Comparison of ENCODE assay signal across 17 cellular contexts in genomic region chrX:153781428-153782047, GRCh38. TPM values are rescaled to one million over a fixed set of nuclear protein-coding genes. Genes with fewer than 3 reads are reported as not detected.
A peak's percentile ranks its signal among the peaks of the same experiment; 100 is the strongest.
DNase-seq lines count a peak whose midpoint lies in the region; ATAC-seq, FAIRE-seq and TF ChIP-seq lines count a peak whose summit lies in the region.
"Had no signal": no experiment of that assay in that cellular context is flagged by ENCODE, and none has a peak within 500 bp of the region (broad histone marks: within the 10 kb centered on the region; RNA-seq: fewer than 3 reads in every experiment).

No MANE protein-coding gene starts in this region.

- no peak overlapping the region for H3K4me3 Mint-ChIP-seq in activated T-cell treated with anti-CD3 and anti-CD28 coated beads, Interleukin-2, amount 50 U/mL, for 72 hours
- H3K4me3 Mint-ChIP-seq: naive B cell had no signal

- no peak overlapping the region for H3K9ac ChIP-seq in HepG2 (ENCODE audit: insufficient read depth, low read depth, low read length)

- no peak overlapping the region for H3K27ac Mint-ChIP-seq in activated T-cell treated with anti-CD3 and anti-CD28 coated beads, Interleukin-2, amount 50 U/mL, for 72 hours
- H3K27ac Mint-ChIP-seq: naive B cell had no signal

- no peaks in the 10 kb centered on the region for H3K36me3 Mint-ChIP-seq in activated T-cell treated with anti-CD3 and anti-CD28 coated beads, Interleukin-2, amount 50 U/mL, for 72 hours (ENCODE audit: insufficient read depth in 2 of 2)
- H3K36me3 Mint-ChIP-seq: naive B cell had no signal

- no TSS peak for BruUV-seq in Panc1 (replicated peaks; lab: Mats Ljungman, UMichigan)
- no TSS peak for BruUV-seq in HepG2 (replicated peaks; lab: Mats Ljungman, UMichigan)

- ATAC-seq in Panc1 = peak; percentile 19
- peak; percentile 5 for ATAC-seq in HepG2
- ATAC-seq in activated T-cell treated with anti-CD3 and anti-CD28 coated beads, Interleukin-2, amount 50 U/mL, for 72 hours (replicated peaks in 1 of 2) = no peak

- no peak for TF ChIP-seq CTCF in Panc1 (IDR thresholded peaks at IDR 0.05)
- no peak for TF ChIP-seq CTCF in HepG2 (CRISPR knock-in tag; IDR thresholded peaks at IDR 0.05)
- no peak for TF ChIP-seq CTCF in tibial nerve (IDR thresholded peaks at IDR 0.05)
- no peak for TF ChIP-seq CTCF in prostate gland (IDR thresholded peaks at IDR 0.05)

- H3K79me2 ChIP-seq in HepG2 (ENCODE audit: insufficient read depth, low read length) = no peaks in the 10 kb centered on the region

- WGBS in HepG2 (ENCODE audit: low lambda C conversion rate) = 80% methylated on average over 1 of the region's 24 CpGs
- 57 to 74% methylated on average over 7 to 13 of the region's 24 CpGs for WGBS in tibial nerve, 2 donors
- WGBS in prostate gland = 22% methylated on average over 6 of the region's 24 CpGs

- peaks cover 16% of the 10 kb centered on the region for H3K4me1 ChIP-seq in Panc1 (ENCODE audit: control insufficient read depth, insufficient read depth, low read length)
- no peaks in the 10 kb centered on the region for H3K4me1 ChIP-seq in HepG2 (ENCODE audit: insufficient read depth, low read length)
- peaks cover 0 to 24% (median 11%) of the 10 kb centered on the region in 4 donors for H3K4me1 ChIP-seq in tibial nerve
- no peaks in the 10 kb centered on the region for H3K4me1 ChIP-seq in prostate gland (replicated peaks)

- H3K9me3 Mint-ChIP-seq in activated T-cell treated with anti-CD3 and anti-CD28 coated beads, Interleukin-2, amount 50 U/mL, for 72 hours = no peaks in the 10 kb centered on the region
- H3K9me3 Mint-ChIP-seq: naive B cell had no signal

- TF ChIP-seq RAD21 in HepG2 (CRISPR knock-in tag; IDR thresholded peaks at IDR 0.05) = no peak

- CTCF ChIA-PET in Panc1 (lab: Charles Lee) = interaction anchor here (0.7 kb wide), 1 partner anchor 23 kb away, joined by 3 read pairs; no protein-coding TSS in a partner anchor
- CTCF ChIA-PET in HepG2 (lab: Yijun Ruan, JAX; ENCODE audit: low intra/inter-chr PET ratio, low total read pairs) = no interaction called here

- H3K27ac ChIP-seq in Panc1 (ENCODE audit: low read length) (0 out of 2 replicates have a peak overlapping the region, but pooled peaks have one; percentile 23), HepG2 (ENCODE audit: extremely low read length, insufficient read depth, low read length) (no peak overlapping the region), tibial nerve (peak overlapping the region in 3 of 4 donors; percentile 26 to 71 (median 71)), prostate gland (peak overlapping the region in 1 of 2 donors; percentile 51)

- in situ Hi-C loops in Panc1 (cut with HindIII; ENCODE audit: low pct_unique_long_range_greater_than_20kb, low sequenced_read_pairs) = no loop called here
- in situ Hi-C loops in HepG2 (cut with HindIII; ENCODE audit: extremely low pct_ligation_motif_present, low pct_unique_long_range_greater_than_20kb) = no loop called here

- POLR2A ChIA-PET in Panc1 (lab: Charles Lee) (no interaction called here), HepG2 (lab: Yijun Ruan, JAX) (interaction anchor here (1.0 to 2.1 kb wide), 4 partner anchors 11 to 54 kb away, joined by 4 to 9 read pairs (median 4); partner anchors contain the start of genes IDH3G and SSR4)

- H3K9me3 ChIP-seq in Panc1 (ENCODE audit: control insufficient read depth, insufficient read depth, low read depth, low read length) (no peaks in the 10 kb centered on the region), HepG2 (ENCODE audit: low read length) (no peaks in the 10 kb centered on the region), tibial nerve (no peaks in the 10 kb centered on the region), prostate gland (no peaks in the 10 kb centered on the region)

- no peaks in the 10 kb centered on the region for H4K20me1 ChIP-seq in HepG2 (ENCODE audit: insufficient read depth, low read length)

- peaks cover 5% of the 10 kb centered on the region for H3K4me1 Mint-ChIP-seq in activated T-cell treated with anti-CD3 and anti-CD28 coated beads, Interleukin-2, amount 50 U/mL, for 72 hours (ENCODE audit: low read depth)

- TF ChIP-seq POLR2A in HepG2 (IDR thresholded peaks at IDR 0.05; ENCODE audit: insufficient read depth in 1 of 2, low read depth in 2 of 2, low read length in 2 of 2) = no peak
- TF ChIP-seq POLR2A in tibial nerve (IDR thresholded peaks at IDR 0.05) = no peak
- no peak for TF ChIP-seq POLR2A in prostate gland (IDR thresholded peaks at IDR 0.05)

- H3K4me2 ChIP-seq in HepG2 (ENCODE audit: low read depth, low read length) = no peak overlapping the region

- no peaks in the 10 kb centered on the region for H3K27me3 ChIP-seq in Panc1 (ENCODE audit: control insufficient read depth, insufficient read depth, low read length)
- H3K27me3 ChIP-seq in HepG2 (ENCODE audit: control insufficient read depth in 1 of 2, insufficient read depth in 2 of 2, low read length in 2 of 2) = no peaks in the 10 kb centered on the region
- peaks cover 0 to 4% of the 10 kb centered on the region in 2 donors for H3K27me3 ChIP-seq in tibial nerve
- H3K27me3 ChIP-seq in prostate gland (replicated peaks; ENCODE audit: insufficient read depth) = no peaks in the 10 kb centered on the region

- TF ChIP-seq EP300 in HepG2 (IDR thresholded peaks at IDR 0.05; ENCODE audit: low read depth in 2 of 2, low read length in 2 of 2) (no peak), HepG2 (CRISPR knock-in tag; IDR thresholded peaks at IDR 0.05; ENCODE audit: borderline replicate concordance) (no peak), tibial nerve (IDR thresholded peaks at IDR 0.05) (no peak)

- FAIRE-seq in HepG2 (lab: Jason Lieb, UNC) = no peak
- FAIRE-seq: frontal cortex, islet of Langerhans had no signal

- no peaks in the 10 kb centered on the region for H3K36me3 ChIP-seq in Panc1 (ENCODE audit: control insufficient read depth, insufficient read depth, low read length)
- H3K36me3 ChIP-seq in HepG2 (replicated peaks in 1 of 2; ENCODE audit: control insufficient read depth in 1 of 2, insufficient read depth in 2 of 2, low read length in 2 of 2) = no peaks in the 10 kb centered on the region; a peak in 2 of 5 replicates
- H3K36me3 ChIP-seq in tibial nerve = peaks cover 0 to 32% (median 0%) of the 10 kb centered on the region in 3 donors
- no peaks in the 10 kb centered on the region for H3K36me3 ChIP-seq in prostate gland

- DNase-seq in NCI-H82 (lab: John Stamatoyannopoulos, UW) = peak; percentile 45
- DNase-seq in NCI-H82 treated with DMSO at 0.1 percent for 48 hours (lab: John Stamatoyannopoulos, UW; ENCODE audit: unreplicated experiment) = no peak
- DNase-seq in Panc1 (ENCODE audit: low read depth, low spot score) = no peak
- DNase-seq in HepG2 (ENCODE audit: low spot score) = no peak
- DNase-seq in tibial nerve (ENCODE audit: low spot score in 2 of 2) = no peak
- no peak for DNase-seq in stimulated activated CD4-positive, alpha-beta T cell treated with anti-CD3 and anti-CD28 coated beads, Interleukin-12 subunit alpha, Interleukin-12 subunit beta, amount 100 ng/mL, for 4 hours
- no peak for DNase-seq in activated T-cell treated with anti-CD3 and anti-CD28 coated beads, Interleukin-2, amount 50 U/mL, for 72 hours
- no peak for DNase-seq in prostate gland (ENCODE audit: low spot score)
- DNase-seq: activated CD4-positive, CD25-positive, alpha-beta regulatory T cell treated with anti-CD3 and anti-CD28 coated beads, Interleukin-2, amount 50 U/mL, for 72 hours; activated T-cell treated with anti-CD3 and anti-CD28 coated beads, Interleukin-2, amount 50 U/mL, for 48 hours; effector memory CD4-positive, alpha-beta T cell; HCEC 1CT; naive B cell; SW 1271 had no signal

- intact Hi-C loops in Panc1 (cut with micrococcal nuclease; ENCODE audit: unreplicated experiment) (no loop called here), HepG2 (cut with micrococcal nuclease; ENCODE audit: unreplicated experiment) (loop anchor here (2.0 kb wide), 1 partner anchor 17 kb away; the partner anchor contains the start of gene PLXNB3), prostate gland (cut with DNase I) (no loop called here)

- H3K4me3 ChIP-seq in Panc1 (ENCODE audit: low read depth in 2 of 2, low read length in 2 of 2) (no peak overlapping the region), HepG2 (replicated peaks in 1 of 3; ENCODE audit: insufficient read depth in 1 of 3, low read depth in 2 of 3, low read length in 3 of 3) (no peak overlapping the region; a peak in 1 of 6 replicates), tibial nerve (no peak overlapping the region), prostate gland (no peak overlapping the region)

- no peak overlapping the region for H2AFZ ChIP-seq in HepG2 (ENCODE audit: low read length)

- peaks cover 12% of the 10 kb centered on the region for H3K27me3 Mint-ChIP-seq in activated T-cell treated with anti-CD3 and anti-CD28 coated beads, Interleukin-2, amount 50 U/mL, for 72 hours (ENCODE audit: low read depth)

RNA-seq across cellular contexts. Expression of gene SRPK3, which starts 0.7 kb away (rescaled TPM):
- total RNA-seq in Panc1 (2021; ENCODE audit: unreplicated experiment) = 1.6 TPM
- 2.6 TPM for polyA plus RNA-seq in Panc1 (2012; ENCODE audit: insufficient read length)
- 0.22 TPM in 1 of 2 replicates, not detected in the other for total RNA-seq in HepG2 (2016; rRNA removed; fragmentation: Illumina TruSeq; extraction: Trizol)
- total RNA-seq in HepG2 (2016; cell fraction: cytosol; rRNA removed; fragmentation: Illumina TruSeq; extraction: Trizol; ENCODE audit: low read depth) = not detected in 2 replicates
- total RNA-seq in HepG2 (2016; cell fraction: insoluble cytoplasmic fraction; rRNA removed; fragmentation: Illumina TruSeq; extraction: Trizol) = 0.09 TPM in 1 of 2 replicates, not detected in the other
- total RNA-seq in HepG2 (2016; cell fraction: membrane; rRNA removed; fragmentation: Illumina TruSeq; extraction: Trizol) = 0.07 TPM in 1 of 2 replicates, not detected in the other
- not detected in 2 replicates for total RNA-seq in HepG2 (2016; cell fraction: nucleus; rRNA removed; fragmentation: Illumina TruSeq; extraction: Trizol)
- 0.10 and 0.30 TPM in 2 replicates for polyA plus RNA-seq in HepG2 (2011; rRNA removed)
- polyA plus RNA-seq in HepG2 (2011; cell fraction: cytosol; rRNA removed) = 0.03 and 0.13 TPM in 2 replicates
- polyA plus RNA-seq in HepG2 (2011; cell fraction: nucleus; rRNA removed) = 0.93 and 2.1 TPM in 2 replicates
- polyA plus RNA-seq in HepG2 (2012) = 0.07 and 0.15 TPM in 2 replicates
- 0.16 and 0.37 TPM in 2 replicates for polyA plus RNA-seq in HepG2 (2016; cell fraction: cytosol; fragmentation: Illumina TruSeq; extraction: Trizol; ENCODE audit: low read depth)
- polyA plus RNA-seq in HepG2 (2016; cell fraction: insoluble cytoplasmic fraction; fragmentation: Illumina TruSeq; extraction: Trizol; ENCODE audit: low read depth) = not detected in 2 replicates
- 0.14 TPM in 1 of 2 replicates, not detected in the other for polyA plus RNA-seq in HepG2 (2016; cell fraction: membrane; fragmentation: Illumina TruSeq; extraction: Trizol; ENCODE audit: low read depth)
- polyA plus RNA-seq in HepG2 (2016; cell fraction: nucleus; fragmentation: Illumina TruSeq; extraction: Trizol; ENCODE audit: insufficient read depth, low read depth) = 0.57 TPM in 1 of 2 replicates, not detected in the other
- 0.06 TPM in 1 of 2 replicates, not detected in the other for polyA minus RNA-seq in HepG2 (2011; rRNA and poly(A)+ RNA removed; ENCODE audit: low replicate concordance)
- polyA minus RNA-seq in HepG2 (2011; cell fraction: cytosol; rRNA and poly(A)+ RNA removed) = not detected in 2 replicates
- not detected in 2 replicates for polyA minus RNA-seq in HepG2 (2011; cell fraction: nucleus; rRNA and poly(A)+ RNA removed)
- 1 to 10 TPM in 2 of 4 donors, under 1 TPM in 2; 0.87 to 5.1 (median 1.4) TPM for total RNA-seq in tibial nerve
- total RNA-seq in activated T-cell treated with anti-CD3 and anti-CD28 coated beads, Interleukin-2, amount 50 U/mL, for 72 hours = not detected
- 1 to 10 TPM; 1.4 to 2.7 TPM for total RNA-seq in prostate gland
- total RNA-seq: HT1080 had no signal

RNA-seq across cellular contexts. Expression of gene IDH3G, which starts 12.6 kb away (rescaled TPM):
- total RNA-seq in Panc1 (2021; ENCODE audit: unreplicated experiment) = 89.4 TPM
- polyA plus RNA-seq in Panc1 (2012; ENCODE audit: insufficient read length) = 205 TPM
- 16.2 and 18.7 TPM in 2 replicates for total RNA-seq in HepG2 (2016; rRNA removed; fragmentation: Illumina TruSeq; extraction: Trizol)
- total RNA-seq in HepG2 (2016; cell fraction: cytosol; rRNA removed; fragmentation: Illumina TruSeq; extraction: Trizol; ENCODE audit: low read depth) = 13.0 and 13.1 TPM in 2 replicates
- total RNA-seq in HepG2 (2016; cell fraction: insoluble cytoplasmic fraction; rRNA removed; fragmentation: Illumina TruSeq; extraction: Trizol) = 17.8 and 20.1 TPM in 2 replicates
- total RNA-seq in HepG2 (2016; cell fraction: membrane; rRNA removed; fragmentation: Illumina TruSeq; extraction: Trizol) = 8.6 and 11.1 TPM in 2 replicates
- 12.0 and 15.0 TPM in 2 replicates for total RNA-seq in HepG2 (2016; cell fraction: nucleus; rRNA removed; fragmentation: Illumina TruSeq; extraction: Trizol)
- polyA plus RNA-seq in HepG2 (2011; rRNA removed) = 35.5 and 36.0 TPM in 2 replicates
- 26.8 and 43.0 TPM in 2 replicates for polyA plus RNA-seq in HepG2 (2011; cell fraction: cytosol; rRNA removed)
- 101 and 115 TPM in 2 replicates for polyA plus RNA-seq in HepG2 (2011; cell fraction: nucleus; rRNA removed)
- 19.4 and 20.6 TPM in 2 replicates for polyA plus RNA-seq in HepG2 (2012)
- 11.0 and 12.1 TPM in 2 replicates for polyA plus RNA-seq in HepG2 (2016; cell fraction: cytosol; fragmentation: Illumina TruSeq; extraction: Trizol; ENCODE audit: low read depth)
- 24.4 and 28.5 TPM in 2 replicates for polyA plus RNA-seq in HepG2 (2016; cell fraction: insoluble cytoplasmic fraction; fragmentation: Illumina TruSeq; extraction: Trizol; ENCODE audit: low read depth)
- polyA plus RNA-seq in HepG2 (2016; cell fraction: membrane; fragmentation: Illumina TruSeq; extraction: Trizol; ENCODE audit: low read depth) = 10.0 and 10.7 TPM in 2 replicates
- 28.9 and 29.2 TPM in 2 replicates for polyA plus RNA-seq in HepG2 (2016; cell fraction: nucleus; fragmentation: Illumina TruSeq; extraction: Trizol; ENCODE audit: insufficient read depth, low read depth)
- 56.4 and 152 TPM in 2 replicates for polyA minus RNA-seq in HepG2 (2011; rRNA and poly(A)+ RNA removed; ENCODE audit: low replicate concordance)
- 11.8 and 17.8 TPM in 2 replicates for polyA minus RNA-seq in HepG2 (2011; cell fraction: cytosol; rRNA and poly(A)+ RNA removed)
- 16.5 and 18.6 TPM in 2 replicates for polyA minus RNA-seq in HepG2 (2011; cell fraction: nucleus; rRNA and poly(A)+ RNA removed)
- 100 to 1,000 TPM in 1 of 4 donors, 10 to 100 TPM in 3; 48.9 to 101 (median 83.2) TPM for total RNA-seq in tibial nerve
- 10 to 100 TPM; 34.0 to 41.0 TPM for total RNA-seq in activated T-cell treated with anti-CD3 and anti-CD28 coated beads, Interleukin-2, amount 50 U/mL, for 72 hours
- total RNA-seq in prostate gland = 100 to 1,000 TPM; 106 to 122 TPM

RNA-seq across cellular contexts. Expression of gene SSR4, which starts 12.9 kb away (rescaled TPM):
- total RNA-seq in Panc1 (2021; ENCODE audit: unreplicated experiment) = 504 TPM
- polyA plus RNA-seq in Panc1 (2012; ENCODE audit: insufficient read length) = 706 TPM
- 124 and 214 TPM in 2 replicates for total RNA-seq in HepG2 (2016; rRNA removed; fragmentation: Illumina TruSeq; extraction: Trizol)
- total RNA-seq in HepG2 (2016; cell fraction: cytosol; rRNA removed; fragmentation: Illumina TruSeq; extraction: Trizol; ENCODE audit: low read depth) = 180 and 198 TPM in 2 replicates
- 138 and 213 TPM in 2 replicates for total RNA-seq in HepG2 (2016; cell fraction: insoluble cytoplasmic fraction; rRNA removed; fragmentation: Illumina TruSeq; extraction: Trizol)
- 175 and 187 TPM in 2 replicates for total RNA-seq in HepG2 (2016; cell fraction: membrane; rRNA removed; fragmentation: Illumina TruSeq; extraction: Trizol)
- total RNA-seq in HepG2 (2016; cell fraction: nucleus; rRNA removed; fragmentation: Illumina TruSeq; extraction: Trizol) = 143 and 151 TPM in 2 replicates
- 288 and 319 TPM in 2 replicates for polyA plus RNA-seq in HepG2 (2011; rRNA removed)
- polyA plus RNA-seq in HepG2 (2011; cell fraction: cytosol; rRNA removed) = 276 and 476 TPM in 2 replicates
- polyA plus RNA-seq in HepG2 (2011; cell fraction: nucleus; rRNA removed) = 234 and 252 TPM in 2 replicates
- polyA plus RNA-seq in HepG2 (2012) = 198 and 204 TPM in 2 replicates
- 201 and 218 TPM in 2 replicates for polyA plus RNA-seq in HepG2 (2016; cell fraction: cytosol; fragmentation: Illumina TruSeq; extraction: Trizol; ENCODE audit: low read depth)
- polyA plus RNA-seq in HepG2 (2016; cell fraction: insoluble cytoplasmic fraction; fragmentation: Illumina TruSeq; extraction: Trizol; ENCODE audit: low read depth) = 141 and 145 TPM in 2 replicates
- 192 and 200 TPM in 2 replicates for polyA plus RNA-seq in HepG2 (2016; cell fraction: membrane; fragmentation: Illumina TruSeq; extraction: Trizol; ENCODE audit: low read depth)
- 301 and 315 TPM in 2 replicates for polyA plus RNA-seq in HepG2 (2016; cell fraction: nucleus; fragmentation: Illumina TruSeq; extraction: Trizol; ENCODE audit: insufficient read depth, low read depth)
- 172 and 203 TPM in 2 replicates for polyA minus RNA-seq in HepG2 (2011; rRNA and poly(A)+ RNA removed; ENCODE audit: low replicate concordance)
- 187 and 225 TPM in 2 replicates for polyA minus RNA-seq in HepG2 (2011; cell fraction: cytosol; rRNA and poly(A)+ RNA removed)
- polyA minus RNA-seq in HepG2 (2011; cell fraction: nucleus; rRNA and poly(A)+ RNA removed) = 34.9 TPM in 2 replicates
- 100 to 1,000 TPM in 3 of 4 donors, 10 to 100 TPM in 1; 93.6 to 156 (median 131) TPM for total RNA-seq in tibial nerve
- total RNA-seq in activated T-cell treated with anti-CD3 and anti-CD28 coated beads, Interleukin-2, amount 50 U/mL, for 72 hours = 100 to 1,000 TPM; 150 to 192 TPM
- 100 to 1,000 TPM; 288 to 623 TPM for total RNA-seq in prostate gland

RNA-seq across cellular contexts. Expression of gene PLXNB3, which starts 17.5 kb away (rescaled TPM):
- total RNA-seq in Panc1 (2021; ENCODE audit: unreplicated experiment) (14.3 TPM), HepG2 (2016; rRNA removed; fragmentation: Illumina TruSeq; extraction: Trizol) (1.2 and 3.0 TPM in 2 replicates), tibial nerve (10 to 100 TPM; 45.4 to 77.7 (median 50.3) TPM), prostate gland (10 to 100 TPM; 20.9 to 52.7 TPM)
- polyA plus RNA-seq in Panc1 (2012; ENCODE audit: insufficient read length) = 23.9 TPM
- 0.20 and 0.62 TPM in 2 replicates for total RNA-seq in HepG2 (2016; cell fraction: cytosol; rRNA removed; fragmentation: Illumina TruSeq; extraction: Trizol; ENCODE audit: low read depth)
- 0.51 and 3.2 TPM in 2 replicates for total RNA-seq in HepG2 (2016; cell fraction: insoluble cytoplasmic fraction; rRNA removed; fragmentation: Illumina TruSeq; extraction: Trizol)
- 0.90 and 1.4 TPM in 2 replicates for total RNA-seq in HepG2 (2016; cell fraction: membrane; rRNA removed; fragmentation: Illumina TruSeq; extraction: Trizol)
- total RNA-seq in HepG2 (2016; cell fraction: nucleus; rRNA removed; fragmentation: Illumina TruSeq; extraction: Trizol) = 3.6 and 5.9 TPM in 2 replicates
- polyA plus RNA-seq in HepG2 (2011; rRNA removed) = 6.9 and 8.1 TPM in 2 replicates
- 2.0 and 3.8 TPM in 2 replicates for polyA plus RNA-seq in HepG2 (2011; cell fraction: cytosol; rRNA removed)
- polyA plus RNA-seq in HepG2 (2011; cell fraction: nucleus; rRNA removed) = 40.4 and 58.7 TPM in 2 replicates
- polyA plus RNA-seq in HepG2 (2012) = 3.4 and 5.7 TPM in 2 replicates
- polyA plus RNA-seq in HepG2 (2016; cell fraction: cytosol; fragmentation: Illumina TruSeq; extraction: Trizol; ENCODE audit: low read depth) = 0.61 and 0.93 TPM in 2 replicates
- 1.8 and 2.9 TPM in 2 replicates for polyA plus RNA-seq in HepG2 (2016; cell fraction: insoluble cytoplasmic fraction; fragmentation: Illumina TruSeq; extraction: Trizol; ENCODE audit: low read depth)
- 2.0 and 2.3 TPM in 2 replicates for polyA plus RNA-seq in HepG2 (2016; cell fraction: membrane; fragmentation: Illumina TruSeq; extraction: Trizol; ENCODE audit: low read depth)
- 20.2 and 27.0 TPM in 2 replicates for polyA plus RNA-seq in HepG2 (2016; cell fraction: nucleus; fragmentation: Illumina TruSeq; extraction: Trizol; ENCODE audit: insufficient read depth, low read depth)
- polyA minus RNA-seq in HepG2 (2011; rRNA and poly(A)+ RNA removed; ENCODE audit: low replicate concordance) = 0.68 and 8.0 TPM in 2 replicates
- polyA minus RNA-seq in HepG2 (2011; cell fraction: cytosol; rRNA and poly(A)+ RNA removed) = 5.1 and 5.5 TPM in 2 replicates
- 5.0 and 6.8 TPM in 2 replicates for polyA minus RNA-seq in HepG2 (2011; cell fraction: nucleus; rRNA and poly(A)+ RNA removed)
- 1 to 10 TPM in 1 of 2 donors, under 1 TPM in 1; 0.77 to 1.7 TPM for total RNA-seq in activated T-cell treated with anti-CD3 and anti-CD28 coated beads, Interleukin-2, amount 50 U/mL, for 72 hours

RNA-seq across cellular contexts. Expression of gene PDZD4, which starts 48.8 kb away (rescaled TPM):
- total RNA-seq in Panc1 (2021; ENCODE audit: unreplicated experiment) = 37.2 TPM
- polyA plus RNA-seq in Panc1 (2012; ENCODE audit: insufficient read length) = 46.9 TPM
- total RNA-seq in HepG2 (2016; rRNA removed; fragmentation: Illumina TruSeq; extraction: Trizol) = not detected in 2 replicates
- total RNA-seq in HepG2 (2016; cell fraction: cytosol; rRNA removed; fragmentation: Illumina TruSeq; extraction: Trizol; ENCODE audit: low read depth) = not detected in 2 replicates
- not detected in 2 replicates for total RNA-seq in HepG2 (2016; cell fraction: insoluble cytoplasmic fraction; rRNA removed; fragmentation: Illumina TruSeq; extraction: Trizol)
- not detected in 2 replicates for total RNA-seq in HepG2 (2016; cell fraction: membrane; rRNA removed; fragmentation: Illumina TruSeq; extraction: Trizol)
- total RNA-seq in HepG2 (2016; cell fraction: nucleus; rRNA removed; fragmentation: Illumina TruSeq; extraction: Trizol) = not detected in 2 replicates
- 0.03 TPM in 1 of 2 replicates, not detected in the other for polyA plus RNA-seq in HepG2 (2011; rRNA removed)
- 0.08 TPM in 1 of 2 replicates, not detected in the other for polyA plus RNA-seq in HepG2 (2011; cell fraction: cytosol; rRNA removed)
- polyA plus RNA-seq in HepG2 (2011; cell fraction: nucleus; rRNA removed) = 0.21 and 0.28 TPM in 2 replicates
- 0.04 TPM in 1 of 2 replicates, not detected in the other for polyA plus RNA-seq in HepG2 (2012)
- not detected in 2 replicates for polyA plus RNA-seq in HepG2 (2016; cell fraction: cytosol; fragmentation: Illumina TruSeq; extraction: Trizol; ENCODE audit: low read depth)
- not detected in 2 replicates for polyA plus RNA-seq in HepG2 (2016; cell fraction: insoluble cytoplasmic fraction; fragmentation: Illumina TruSeq; extraction: Trizol; ENCODE audit: low read depth)
- not detected in 2 replicates for polyA plus RNA-seq in HepG2 (2016; cell fraction: membrane; fragmentation: Illumina TruSeq; extraction: Trizol; ENCODE audit: low read depth)
- not detected in 2 replicates for polyA plus RNA-seq in HepG2 (2016; cell fraction: nucleus; fragmentation: Illumina TruSeq; extraction: Trizol; ENCODE audit: insufficient read depth, low read depth)
- not detected in 2 replicates for polyA minus RNA-seq in HepG2 (2011; rRNA and poly(A)+ RNA removed; ENCODE audit: low replicate concordance)
- not detected in 2 replicates for polyA minus RNA-seq in HepG2 (2011; cell fraction: cytosol; rRNA and poly(A)+ RNA removed)
- not detected in 2 replicates for polyA minus RNA-seq in HepG2 (2011; cell fraction: nucleus; rRNA and poly(A)+ RNA removed)
- total RNA-seq in tibial nerve = 10 to 100 TPM; 19.9 to 24.6 (median 21.2) TPM
- 1 to 10 TPM in 1 of 2 donors, under 1 TPM in 1; 0.82 to 5.0 TPM for total RNA-seq in activated T-cell treated with anti-CD3 and anti-CD28 coated beads, Interleukin-2, amount 50 U/mL, for 72 hours
- 10 to 100 TPM in 1 of 2 donors, 1 to 10 TPM in 1; 7.2 to 16.8 TPM for total RNA-seq in prostate gland

Comparison
In these comparisons a context has a peak if more than half of its experiments do, and no peak if none do; other contexts are left out.
1. ATAC-seq: peak in Panc1 (single experiment) and HepG2 (single experiment); none in activated T-cell treated with anti-CD3 and anti-CD28 coated beads, Interleukin-2, amount 50 U/mL, for 72 hours (0 of 2).